Comparison of ENCODE assay signal across 19 cellular contexts in the genomic region with DNA sequence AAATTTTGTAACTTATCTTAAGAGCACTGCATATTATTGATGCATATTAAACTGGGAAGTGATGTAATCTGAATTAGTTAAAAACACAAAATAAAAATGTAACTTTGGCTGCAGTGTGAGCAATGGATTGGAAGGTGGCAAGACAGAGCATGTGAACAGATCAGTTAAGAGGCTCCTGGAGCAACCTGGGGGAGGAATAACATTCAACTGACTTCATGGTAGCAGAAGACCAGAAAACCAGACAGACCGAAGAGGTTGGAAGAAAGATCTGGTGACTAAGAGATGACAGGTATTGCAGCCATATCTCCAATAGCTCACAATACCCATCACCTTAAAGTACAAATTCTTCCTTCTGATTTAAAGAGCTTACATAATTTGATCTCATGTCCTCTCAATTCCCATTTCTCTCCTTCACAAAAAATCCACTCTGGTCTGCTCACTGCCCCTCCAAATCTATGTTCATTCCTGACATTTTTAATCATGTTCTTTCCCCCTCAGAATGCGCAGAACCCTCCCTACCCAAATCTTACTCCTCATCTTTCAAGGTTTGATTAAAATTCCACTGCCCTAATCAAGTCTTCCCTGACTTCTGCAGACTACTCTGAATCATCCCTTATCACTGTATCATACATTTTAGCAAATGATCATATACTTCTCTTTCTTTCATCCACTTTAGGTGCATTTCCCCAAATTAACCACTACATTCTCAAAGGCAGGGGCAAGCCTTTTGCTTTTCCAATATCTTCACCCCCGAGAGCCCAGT. TPM values are rescaled to one million over a fixed set of nuclear protein-coding genes. Genes with fewer than 3 reads are reported as not detected.
DNase-seq lines count a peak whose midpoint lies in the region; FAIRE-seq and TF ChIP-seq lines count a peak whose summit lies in the region.
"Had no signal": no experiment of that assay in that cellular context is flagged by ENCODE, and none has a peak within 500 bp of the region (broad histone marks: within the 10 kb centered on the region; RNA-seq: fewer than 3 reads in every experiment).

No MANE protein-coding gene starts in this region.

- H3K9me1 ChIP-seq in keratinocyte (ENCODE audit: control insufficient read depth, extremely low read depth, insufficient read depth, low read length) = no peaks in the 10 kb centered on the region

- H3K27ac ChIP-seq in RWPE1 (no peak overlapping the region), astrocyte (ENCODE audit: low read depth, low read length) (peak overlapping the region; percentile 69), keratinocyte (ENCODE audit: control insufficient read depth, insufficient read depth, low read length) (peak overlapping the region; percentile 96), MM.1S (ENCODE audit: low read length) (no peak overlapping the region)

- H3K4me1 Mint-ChIP-seq in astrocyte (ENCODE audit: low read depth, unreplicated experiment) = peaks cover 23% of the 10 kb centered on the region

- H3K9me2 ChIP-seq in MM.1S (replicated peaks; ENCODE audit: insufficient read depth, low read length) = no peaks in the 10 kb centered on the region

- H3K27ac Mint-ChIP-seq in astrocyte (ENCODE audit: unreplicated experiment) = no peak overlapping the region
- H3K27ac Mint-ChIP-seq: CD4-positive, alpha-beta T cell had no signal

- H3K36me3 ChIP-seq in astrocyte (ENCODE audit: insufficient read depth, low read length) = peaks cover under 1% of the 10 kb centered on the region
- no peaks in the 10 kb centered on the region for H3K36me3 ChIP-seq in keratinocyte (ENCODE audit: control insufficient read depth in 2 of 2, extremely low read depth in 1 of 2, insufficient read depth in 2 of 2, low read length in 2 of 2)
- H3K36me3 ChIP-seq in MM.1S (replicated peaks; ENCODE audit: insufficient read depth, low read length) = no peaks in the 10 kb centered on the region

- H3K9me3 Mint-ChIP-seq in astrocyte (ENCODE audit: unreplicated experiment) = no peaks in the 10 kb centered on the region
- H3K9me3 Mint-ChIP-seq: CD4-positive, alpha-beta T cell had no signal

- no peak overlapping the region for H3K4me3 Mint-ChIP-seq in astrocyte (ENCODE audit: unreplicated experiment)
- H3K4me3 Mint-ChIP-seq: CD4-positive, alpha-beta T cell had no signal

- peaks cover 38% of the 10 kb centered on the region for H4K20me1 ChIP-seq in astrocyte (ENCODE audit: insufficient read depth, low read length)
- H4K20me1 ChIP-seq in keratinocyte (ENCODE audit: control insufficient read depth, extremely low read depth, insufficient read depth, low read length) = no peaks in the 10 kb centered on the region
- no peaks in the 10 kb centered on the region for H4K20me1 ChIP-seq in MM.1S (ENCODE audit: insufficient read depth, low read length)

- peaks cover 45% of the 10 kb centered on the region for H3K79me2 ChIP-seq in astrocyte (ENCODE audit: insufficient read depth, low read length)
- peaks cover 1% of the 10 kb centered on the region for H3K79me2 ChIP-seq in keratinocyte (ENCODE audit: control insufficient read depth, insufficient read depth, low read length)
- peaks cover 19% of the 10 kb centered on the region; the same call in 1 of the 2 replicates for H3K79me2 ChIP-seq in MM.1S (ENCODE audit: low read length)

- H3K27me3 ChIP-seq in astrocyte (ENCODE audit: insufficient read depth, low read length) (no peaks in the 10 kb centered on the region), keratinocyte (ENCODE audit: control insufficient read depth, extremely low read depth, insufficient read depth, low read length) (no peaks in the 10 kb centered on the region), MM.1S (replicated peaks; ENCODE audit: insufficient read depth, low read length) (no peaks in the 10 kb centered on the region)

- CTCF ChIA-PET in RWPE1 (lab: Yijun Ruan, JAX) = interaction anchor here (0.6 to 1.0 kb wide), 2 partner anchors 15 to 162 kb away, joined by 3 to 4 read pairs; no protein-coding TSS in a partner anchor

- no peak overlapping the region for H3K4me3 ChIP-seq in astrocyte (ENCODE audit: insufficient read depth, low read depth, low read length)
- H3K4me3 ChIP-seq in keratinocyte (ENCODE audit: control insufficient read depth in 2 of 3, extremely low read depth in 1 of 3, insufficient read depth in 2 of 3, low read depth in 1 of 3, low read length in 3 of 3) = no peak overlapping the region
- H3K4me3 ChIP-seq in MM.1S (ENCODE audit: low read length) = no peak overlapping the region

- peaks cover 3% of the 10 kb centered on the region for H3K36me3 Mint-ChIP-seq in astrocyte (ENCODE audit: low read depth, unreplicated experiment)

- H3K4me1 ChIP-seq in astrocyte (ENCODE audit: insufficient read depth, low read length) (peaks cover 20% of the 10 kb centered on the region), keratinocyte (ENCODE audit: control insufficient read depth, extremely low read depth, insufficient read depth, low read length) (peaks cover 39% of the 10 kb centered on the region), MM.1S (ENCODE audit: low read length) (no peaks in the 10 kb centered on the region)

- dilution Hi-C loops in keratinocyte (cut with MboI; ENCODE audit: extremely low pct_ligation_motif_present, low sequenced_read_pairs) = no loop called here

- H3F3A ChIP-seq in MM.1S (ENCODE audit: insufficient read depth, low read length) = no peaks in the 10 kb centered on the region

- DNase-seq in ELR (ENCODE audit: low read depth) (peak; percentile 32), RWPE1 (ENCODE audit: low spot score) (peak; percentile 24), astrocyte (ENCODE audit: low read depth) (peak; percentile 16), keratinocyte (ENCODE audit: low read depth, low spot score) (peak; percentile 71), SHP77 treated with DMSO at 0.1 percent for 48 hours (lab: John Stamatoyannopoulos, UW) (no peak), NCI-H1417 (lab: John Stamatoyannopoulos, UW) (no peak), MM.1S (no peak), NOMO-1 treated with DMSO at 0.1 percent for 48 hours (lab: John Stamatoyannopoulos, UW; ENCODE audit: unreplicated experiment) (no peak)
- DNase-seq: AML-193; Calu3; CD4-positive, alpha-beta T cell; DMS79 treated with DMSO at 0.1 percent for 48 hours; Karpas-422; NCI-H1417 treated with DMSO at 0.1 percent for 48 hours; NCI-H2029; NCI-H2171 treated with DMSO at 0.1 percent for 48 hours; NCI-H510A treated with DMSO at 0.1 percent for 48 hours; RPMI8226 had no signal

- H2AFZ ChIP-seq in astrocyte (ENCODE audit: low read depth, low read length) = no peak overlapping the region
- H2AFZ ChIP-seq in keratinocyte (ENCODE audit: control insufficient read depth, low read length) = no peak overlapping the region
- H2AFZ ChIP-seq in MM.1S (ENCODE audit: low read length) = no peak overlapping the region

- H3K9ac ChIP-seq in astrocyte (ENCODE audit: low read length) (no peak overlapping the region), keratinocyte (ENCODE audit: control insufficient read depth, extremely low read depth, insufficient read depth, low read length) (peak overlapping the region; percentile 55), MM.1S (ENCODE audit: low read length) (no peak overlapping the region)

- FAIRE-seq in astrocyte (lab: Jason Lieb, UNC) (peak; percentile 13), keratinocyte (lab: Jason Lieb, UNC) (peak; percentile 89)
- FAIRE-seq: HepG2 had no signal

- H3K4me2 ChIP-seq in astrocyte (ENCODE audit: low read length) (no peak overlapping the region), keratinocyte (ENCODE audit: control insufficient read depth, extremely low read depth, insufficient read depth, low read depth, low read length) (peak overlapping the region; percentile 60), MM.1S (ENCODE audit: low read depth, low read length) (no peak overlapping the region)

- no peak for TF ChIP-seq CTCF in RWPE1 (conservative IDR thresholded peaks at IDR 0.05; ENCODE audit: low read depth)
- TF ChIP-seq CTCF in astrocyte (IDR thresholded peaks at IDR 0.05; ENCODE audit: insufficient read depth, low read depth, low read length) = no peak
- no peak for TF ChIP-seq CTCF in keratinocyte (optimal IDR thresholded peaks at IDR 0.05 in 1 of 3, IDR thresholded peaks at IDR 0.05 in 1 of 3, conservative IDR thresholded peaks at IDR 0.05 in 1 of 3; ENCODE audit: extremely low read depth in 1 of 3, insufficient read depth in 2 of 3, low read length in 3 of 3)
- no peak for TF ChIP-seq CTCF in MM.1S (IDR thresholded peaks at IDR 0.05; ENCODE audit: low read length)

- H3K27me3 Mint-ChIP-seq in astrocyte (ENCODE audit: low read depth, unreplicated experiment) = no peaks in the 10 kb centered on the region
- H3K27me3 Mint-ChIP-seq: CD4-positive, alpha-beta T cell had no signal

- H3K9me3 ChIP-seq in astrocyte (ENCODE audit: insufficient read depth, low read depth, low read length) (no peaks in the 10 kb centered on the region), keratinocyte (ENCODE audit: control insufficient read depth, low read depth, low read length) (no peaks in the 10 kb centered on the region), MM.1S (replicated peaks; ENCODE audit: insufficient read depth, low read length) (no peaks in the 10 kb centered on the region)

- POLR2A ChIA-PET in RWPE1 (lab: Yijun Ruan, JAX; ENCODE audit: low non-redundant PET) = interaction anchor here (1.0 kb wide), 1 partner anchor 50 kb away, joined by 5 read pairs; no protein-coding TSS in a partner anchor

RNA-seq across cellular contexts. Expression of a gene that starts 51.5 kb away (rescaled TPM):
- total RNA-seq in astrocyte = 21.4 and 24.2 TPM in 2 replicates
- 7.6 to 9.3 TPM (median 8.2 TPM) in 3 replicates for polyA plus RNA-seq in keratinocyte
- polyA plus RNA-seq in keratinocyte (2011; ENCODE audit: low read depth) = 7.3 TPM
- 6.3 and 9.5 TPM in 2 replicates for polyA plus RNA-seq in keratinocyte (2011; cell fraction: cytosol; rRNA removed)
- polyA plus RNA-seq in keratinocyte (2011; cell fraction: nucleus; rRNA removed) = 8.6 and 10.2 TPM in 2 replicates
- polyA plus RNA-seq in keratinocyte (2012; ENCODE audit: low replicate concordance) = 7.0 and 11.6 TPM in 2 replicates
- 11.5 to 15.7 TPM (median 12.1 TPM) in 3 replicates for polyA minus RNA-seq in keratinocyte
- 5.6 TPM for polyA minus RNA-seq in keratinocyte (2011; cell fraction: cytosol; rRNA and poly(A)+ RNA removed)
- polyA minus RNA-seq in keratinocyte (2011; cell fraction: nucleus; rRNA and poly(A)+ RNA removed) = 7.9 and 18.6 TPM in 2 replicates

Comparison
In these comparisons a context has a peak if more than half of its experiments do, and no peak if none do; other contexts are left out.
1. DNase-seq: peak in ELR (single experiment), RWPE1 (single experiment), astrocyte (single experiment) and keratinocyte (single experiment); none in SHP77 treated with DMSO at 0.1 percent for 48 hours (single experiment), NCI-H1417 (0 of 3), MM.1S (single experiment) and NOMO-1 treated with DMSO at 0.1 percent for 48 hours (single experiment).
2. H3K27ac ChIP-seq: peak in astrocyte (single experiment) and keratinocyte (single experiment); none in RWPE1 (single experiment) and MM.1S (single experiment).